17 cellular contexts compared by ENCODE assay signal in the genomic region with DNA sequence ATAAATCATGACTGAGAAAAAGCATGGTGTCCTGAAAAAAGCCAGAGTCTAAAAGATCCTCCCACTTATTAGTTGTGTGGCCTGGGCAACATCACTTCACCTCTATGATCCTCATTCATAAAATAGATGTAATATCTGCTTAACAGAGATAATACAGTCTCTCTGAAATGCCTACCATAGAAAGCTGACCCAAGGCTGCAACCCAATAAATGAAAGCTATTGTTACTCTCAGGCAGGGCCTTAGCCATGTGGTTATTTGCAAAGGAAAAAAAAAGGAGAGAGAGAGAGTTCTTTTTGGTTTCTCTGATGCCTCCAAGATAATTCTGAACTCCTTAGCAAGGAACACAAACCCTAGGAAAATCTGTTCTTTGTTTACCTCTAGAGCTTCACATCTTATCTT. TPM values are rescaled to one million over a fixed set of nuclear protein-coding genes. Genes with fewer than 3 reads are reported as not detected.
DNase-seq lines count a peak whose midpoint lies in the region; ATAC-seq, FAIRE-seq and TF ChIP-seq lines count a peak whose summit lies in the region.
"Had no signal": no experiment of that assay in that cellular context is flagged by ENCODE, and none has a peak within 500 bp of the region (broad histone marks: within the 10 kb centered on the region; RNA-seq: fewer than 3 reads in every experiment).

No MANE protein-coding gene starts in this region.

- no peak overlapping the region for H3K4me3 Mint-ChIP-seq in endodermal cell
- H3K4me3 Mint-ChIP-seq: CD4-positive, alpha-beta memory T cell; IgD-negative memory B cell had no signal

- H3K36me3 ChIP-seq in HEK293 (ENCODE audit: control insufficient read depth in 2 of 2, insufficient read depth in 1 of 2, low read length in 2 of 2): peaks cover 0 to 3% of the 10 kb centered on the region in 2 experiments; a peak in 1 of 3 replicates
- H3K36me3 ChIP-seq in endodermal cell (ENCODE audit: control insufficient read depth, insufficient read depth, low read length): peaks cover 43% of the 10 kb centered on the region

- no peak for TF ChIP-seq POLR2A in H54 (IDR thresholded peaks at IDR 0.05; ENCODE audit: low read depth, low read length)

- TF ChIP-seq CTCF in HEK293 (tag by site-specific recombination; IDR thresholded peaks at IDR 0.05) (no peak), endodermal cell (conservative IDR thresholded peaks at IDR 0.05) (no peak), foreskin keratinocyte (conservative IDR thresholded peaks at IDR 0.05) (no peak)

- peak; percentile 43 for DNase-seq in inferior parietal cortex (ENCODE audit: extremely low spot score)
- DNase-seq in substantia nigra (lab: John Stamatoyannopoulos, UW): peak in 1 of 49 donors; percentile 38
- DNase-seq in HEK293T (ENCODE audit: extremely low spot score): no peak
- no peak for DNase-seq in endodermal cell
- no peak for DNase-seq in foreskin keratinocyte
- no peak for DNase-seq in H54 (ENCODE audit: insufficient read length, low spot score)
- DNase-seq: ACHN; C1 segment of cervical spinal cord; CD4-positive, alpha-beta memory T cell; COR-L47; GF-D8 had no signal

- CTCF ChIA-PET in HEK293 (lab: Yijun Ruan, JAX): interaction anchor here (1.0 kb wide), 1 partner anchor 226 kb away, joined by 3 read pairs; no protein-coding TSS in a partner anchor
- CTCF ChIA-PET in HEK293T (lab: Yijun Ruan, JAX): no interaction called here

- H3K27me3 ChIP-seq in endodermal cell (ENCODE audit: control insufficient read depth, insufficient read depth, low read length, poor library complexity, severe bottlenecking) (no peaks in the 10 kb centered on the region), foreskin keratinocyte (no peaks in the 10 kb centered on the region)

- H3K9ac ChIP-seq in endodermal cell (ENCODE audit: extremely low read depth, low read length, poor library complexity, severe bottlenecking): no peak overlapping the region

- H3K4me1 Mint-ChIP-seq in endodermal cell: no peaks in the 10 kb centered on the region
- H3K4me1 Mint-ChIP-seq: CD4-positive, alpha-beta memory T cell; IgD-negative memory B cell had no signal

- no peak for ATAC-seq in foreskin keratinocyte
- ATAC-seq: HCT116 had no signal

- H3K9me3 Mint-ChIP-seq in endodermal cell: no peaks in the 10 kb centered on the region

- POLR2A ChIA-PET in HEK293 (lab: Yijun Ruan, JAX): no interaction called here
- POLR2A ChIA-PET in HEK293T (lab: Yijun Ruan, JAX): interaction anchor here (1.0 kb wide), 1 partner anchor 40 kb away, joined by 3 read pairs; no protein-coding TSS in a partner anchor

- H3K4me3 ChIP-seq in HEK293 (ENCODE audit: low read depth, low read length) (no peak overlapping the region), endodermal cell (ENCODE audit: low read length) (no peak overlapping the region)

- no peak overlapping the region for H3K27ac ChIP-seq in HEK293 (ENCODE audit: extremely low read depth, low read depth, low read length)
- peak overlapping the region; percentile 75 for H3K27ac ChIP-seq in cingulate gyrus (ENCODE audit: low read depth, low read length)
- H3K27ac ChIP-seq in substantia nigra (ENCODE audit: low read depth, low read length, poor library complexity, severe bottlenecking): peak overlapping the region; percentile 67
- H3K27ac ChIP-seq in endodermal cell (ENCODE audit: low read depth, low read length): no peak overlapping the region
- H3K27ac ChIP-seq in foreskin keratinocyte: no peak overlapping the region

- peaks cover 2% of the 10 kb centered on the region for H3K36me3 Mint-ChIP-seq in endodermal cell (ENCODE audit: low read depth)
- H3K36me3 Mint-ChIP-seq: CD4-positive, alpha-beta memory T cell; IgD-negative memory B cell had no signal

- FAIRE-seq in H54 (lab: Jason Lieb, UNC): no peak

- H3K4me1 ChIP-seq in HEK293 (ENCODE audit: control insufficient read depth, insufficient read depth, low read length) (no peaks in the 10 kb centered on the region), endodermal cell (ENCODE audit: control insufficient read depth, insufficient read depth, low read length) (peaks cover 7% of the 10 kb centered on the region), foreskin keratinocyte (no peaks in the 10 kb centered on the region)

- H3K27ac Mint-ChIP-seq in endodermal cell: no peak overlapping the region
- H3K27ac Mint-ChIP-seq: CD4-positive, alpha-beta memory T cell; IgD-negative memory B cell had no signal

- H3K27me3 Mint-ChIP-seq in endodermal cell (ENCODE audit: insufficient read depth): peaks cover 7% of the 10 kb centered on the region
- H3K27me3 Mint-ChIP-seq: CD4-positive, alpha-beta memory T cell had no signal

- H3K9me3 ChIP-seq in HEK293 (ENCODE audit: control insufficient read depth, insufficient read depth, low read depth, low read length) (no peaks in the 10 kb centered on the region), endodermal cell (ENCODE audit: control insufficient read depth, low read length) (no peaks in the 10 kb centered on the region)

TF ChIP-seq in HEK293, 187 proteins besides CTCF, POLR2A, EP300 and RAD21:
- peak; percentile 35 for TF ChIP-seq ZNF510 (tag by site-specific recombination; IDR thresholded peaks at IDR 0.05; ENCODE audit: insufficient replicate concordance)
- TF ChIP-seq ZNF521 (tag by site-specific recombination; IDR thresholded peaks at IDR 0.05): no peak
- TF ChIP-seq ZNF24 (tag by site-specific recombination; IDR thresholded peaks at IDR 0.05): no peak
- TF ChIP-seq, protein P1, sequence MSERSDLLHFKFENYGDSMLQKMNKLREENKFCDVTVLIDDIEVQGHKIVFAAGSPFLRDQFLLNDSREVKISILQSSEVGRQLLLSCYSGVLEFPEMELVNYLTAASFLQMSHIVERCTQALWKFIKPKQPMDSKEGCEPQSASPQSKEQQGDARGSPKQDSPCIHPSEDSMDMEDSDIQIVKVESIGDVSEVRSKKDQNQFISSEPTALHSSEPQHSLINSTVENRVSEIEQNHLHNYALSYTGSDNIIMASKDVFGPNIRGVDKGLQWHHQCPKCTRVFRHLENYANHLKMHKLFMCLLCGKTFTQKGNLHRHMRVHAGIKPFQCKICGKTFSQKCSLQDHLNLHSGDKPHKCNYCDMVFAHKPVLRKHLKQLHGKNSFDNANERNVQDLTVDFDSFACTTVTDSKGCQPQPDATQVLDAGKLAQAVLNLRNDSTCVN (tag by site-specific recombination; optimal IDR thresholded peaks at IDR 0.05): no peak
- no peak for TF ChIP-seq ZNF658 (tag by site-specific recombination; IDR thresholded peaks at IDR 0.05)
TF ChIP-seq in HEK293: peak in this region for 1.

TF ChIP-seq in HEK293T, 16 proteins besides CTCF, POLR2A, EP300 and RAD21:
- no peak for TF ChIP-seq FOXA1 (IDR thresholded peaks at IDR 0.05)
- TF ChIP-seq LEF1 (IDR thresholded peaks at IDR 0.05; ENCODE audit: borderline replicate concordance): no peak
- TF ChIP-seq BHLHE40 (IDR thresholded peaks at IDR 0.05; ENCODE audit: borderline replicate concordance): no peak

RNA-seq across cellular contexts. Expression of a gene that starts 7.9 kb away (rescaled TPM):
- total RNA-seq in endodermal cell: 1 to 10 TPM; 2.5 to 3.7 TPM
- 5.6 TPM for polyA plus RNA-seq in endodermal cell (2013, experiment 1 of 2)
- 5.8 TPM for polyA plus RNA-seq in endodermal cell (2013, experiment 2 of 2)
- total RNA-seq in foreskin keratinocyte: 0.35 and 0.65 TPM in 2 replicates
- polyA plus RNA-seq in foreskin keratinocyte: 0.11 TPM in 2 replicates
- total RNA-seq: A172; CD4-positive, alpha-beta memory T cell; HT-29 had no signal
- polyA plus RNA-seq: CD4-positive, alpha-beta memory T cell; IgD-negative memory B cell had no signal

Comparison
In these comparisons a context has a peak if more than half of its experiments do, and no peak if none do; other contexts are left out.
1. H3K27ac ChIP-seq: peak in cingulate gyrus (single experiment) and substantia nigra (single experiment); none in HEK293 (single experiment), endodermal cell (single experiment) and foreskin keratinocyte (single experiment).